18 cellular contexts compared by ENCODE assay signal in genomic region chr6:124989136-124989983, GRCh38.
"Had no signal": no experiment of that assay in that cellular context is flagged by ENCODE, and none has a peak within 500 bp of the region (broad histone marks: within the 10 kb centered on the region; RNA-seq: fewer than 3 reads in every experiment).

No MANE protein-coding gene starts in this region.

- H3K27ac ChIP-seq: coronary artery, foreskin keratinocyte, neutrophil, upper lobe of left lung, uterus had no signal

- H3K36me3 ChIP-seq: neutrophil, upper lobe of left lung, uterus had no signal

- ATAC-seq: foreskin keratinocyte; left cardiac atrium; left ventricle myocardium superior; naive thymus-derived CD4-positive, alpha-beta T cell; right cardiac atrium had no signal

- H3K9me3 ChIP-seq: neutrophil, upper lobe of left lung, uterus had no signal

- H3K4me1 ChIP-seq: uterus had no signal

- DNase-seq: effector CD4-positive, alpha-beta T cell; endodermal cell; erythroblast; foreskin keratinocyte; kidney; left cardiac atrium; left ventricle myocardium superior; naive thymus-derived CD4-positive, alpha-beta T cell; nephron progenitor cell; right cardiac atrium; stimulated activated CD4-positive, alpha-beta T cell treated with anti-CD3 and anti-CD28 coated beads, Interleukin-2, amount 100 ng/mL, for 48 hours; stimulated activated naive CD4-positive, alpha-beta T cell treated with Interleukin-2 at 50 U/mL for 16 hours; upper lobe of left lung; uterus had no signal

- H3K4me3 ChIP-seq: coronary artery, smooth muscle cell, upper lobe of left lung, uterus had no signal

- FAIRE-seq: endothelial cell of umbilical vein, kidney had no signal

- H3K27me3 ChIP-seq: foreskin keratinocyte, neutrophil, upper lobe of left lung, uterus had no signal

- H3K4me2 ChIP-seq: smooth muscle cell had no signal
